Comparison of ENCODE assay signal across 1 cellular context in the genomic region with DNA sequence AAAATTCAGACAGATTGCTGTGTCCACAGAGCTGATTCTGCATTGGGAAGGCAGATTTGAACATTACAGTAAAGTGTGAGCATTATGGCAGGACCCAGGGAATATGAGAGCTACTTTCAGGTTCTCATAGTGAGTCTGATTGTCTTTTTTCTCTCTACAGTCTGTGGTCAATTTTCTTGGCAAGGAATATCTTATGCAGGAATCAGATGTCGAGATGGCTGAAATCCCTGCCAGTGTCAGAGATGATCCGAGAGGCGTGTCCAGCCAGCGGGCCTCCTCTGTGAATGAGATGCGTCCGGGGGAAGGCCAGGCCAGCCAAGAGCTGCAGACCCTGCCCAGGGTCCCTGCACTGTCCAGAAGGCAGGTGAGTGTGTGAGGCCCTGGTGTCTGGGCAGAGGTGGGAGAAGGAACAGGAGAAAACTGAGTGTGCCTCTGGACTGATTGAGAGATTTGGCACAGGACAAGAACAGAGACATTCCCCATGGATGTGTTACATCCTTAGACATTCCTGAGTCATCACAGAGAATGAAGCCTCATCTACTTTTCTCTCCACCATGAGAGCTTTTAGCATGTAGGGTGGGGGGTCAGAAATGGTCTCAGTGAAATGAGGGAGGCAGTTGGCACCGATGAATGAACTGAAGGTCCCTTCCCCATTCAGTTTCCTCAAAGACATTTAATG.
TF ChIP-seq lines count a peak whose summit lies in the region.

No MANE protein-coding gene starts in this region.

TF ChIP-seq in HepG2, 621 proteins besides CTCF, POLR2A, EP300 and RAD21:
- TF ChIP-seq PRDM15 (CRISPR knock-in tag; IDR thresholded peaks at IDR 0.05) = no peak
- TF ChIP-seq ZHX2 (IDR thresholded peaks at IDR 0.05; ENCODE audit: low read depth) = no peak
- TF ChIP-seq ZHX2 (CRISPR knock-in tag; IDR thresholded peaks at IDR 0.05; ENCODE audit: borderline replicate concordance) = no peak
- no peak for TF ChIP-seq NFE2L1 (CRISPR knock-in tag; IDR thresholded peaks at IDR 0.05; ENCODE audit: borderline replicate concordance)
- TF ChIP-seq, protein P1, sequence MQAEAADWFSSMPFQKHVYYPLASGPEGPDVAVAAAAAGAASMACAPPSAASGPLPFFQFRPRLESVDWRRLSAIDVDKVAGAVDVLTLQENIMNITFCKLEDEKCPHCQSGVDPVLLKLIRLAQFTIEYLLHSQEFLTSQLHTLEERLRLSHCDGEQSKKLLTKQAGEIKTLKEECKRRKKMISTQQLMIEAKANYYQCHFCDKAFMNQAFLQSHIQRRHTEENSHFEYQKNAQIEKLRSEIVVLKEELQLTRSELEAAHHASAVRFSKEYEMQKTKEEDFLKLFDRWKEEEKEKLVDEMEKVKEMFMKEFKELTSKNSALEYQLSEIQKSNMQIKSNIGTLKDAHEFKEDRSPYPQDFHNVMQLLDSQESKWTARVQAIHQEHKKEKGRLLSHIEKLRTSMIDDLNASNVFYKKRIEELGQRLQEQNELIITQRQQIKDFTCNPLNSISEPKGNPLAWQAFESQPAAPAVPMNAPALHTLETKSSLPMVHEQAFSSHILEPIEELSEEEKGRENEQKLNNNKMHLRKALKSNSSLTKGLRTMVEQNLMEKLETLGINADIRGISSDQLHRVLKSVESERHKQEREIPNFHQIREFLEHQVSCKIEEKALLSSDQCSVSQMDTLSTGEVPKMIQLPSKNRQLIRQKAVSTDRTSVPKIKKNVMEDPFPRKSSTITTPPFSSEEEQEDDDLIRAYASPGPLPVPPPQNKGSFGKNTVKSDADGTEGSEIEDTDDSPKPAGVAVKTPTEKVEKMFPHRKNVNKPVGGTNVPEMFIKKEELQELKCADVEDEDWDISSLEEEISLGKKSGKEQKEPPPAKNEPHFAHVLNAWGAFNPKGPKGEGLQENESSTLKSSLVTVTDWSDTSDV (CRISPR knock-in tag; IDR thresholded peaks at IDR 0.05) = no peak
- no peak for TF ChIP-seq ZNF790 (CRISPR knock-in tag; IDR thresholded peaks at IDR 0.05; ENCODE audit: borderline replicate concordance)
- TF ChIP-seq REL (CRISPR knock-in tag; conservative IDR thresholded peaks at IDR 0.05) = no peak
- TF ChIP-seq, protein P2, sequence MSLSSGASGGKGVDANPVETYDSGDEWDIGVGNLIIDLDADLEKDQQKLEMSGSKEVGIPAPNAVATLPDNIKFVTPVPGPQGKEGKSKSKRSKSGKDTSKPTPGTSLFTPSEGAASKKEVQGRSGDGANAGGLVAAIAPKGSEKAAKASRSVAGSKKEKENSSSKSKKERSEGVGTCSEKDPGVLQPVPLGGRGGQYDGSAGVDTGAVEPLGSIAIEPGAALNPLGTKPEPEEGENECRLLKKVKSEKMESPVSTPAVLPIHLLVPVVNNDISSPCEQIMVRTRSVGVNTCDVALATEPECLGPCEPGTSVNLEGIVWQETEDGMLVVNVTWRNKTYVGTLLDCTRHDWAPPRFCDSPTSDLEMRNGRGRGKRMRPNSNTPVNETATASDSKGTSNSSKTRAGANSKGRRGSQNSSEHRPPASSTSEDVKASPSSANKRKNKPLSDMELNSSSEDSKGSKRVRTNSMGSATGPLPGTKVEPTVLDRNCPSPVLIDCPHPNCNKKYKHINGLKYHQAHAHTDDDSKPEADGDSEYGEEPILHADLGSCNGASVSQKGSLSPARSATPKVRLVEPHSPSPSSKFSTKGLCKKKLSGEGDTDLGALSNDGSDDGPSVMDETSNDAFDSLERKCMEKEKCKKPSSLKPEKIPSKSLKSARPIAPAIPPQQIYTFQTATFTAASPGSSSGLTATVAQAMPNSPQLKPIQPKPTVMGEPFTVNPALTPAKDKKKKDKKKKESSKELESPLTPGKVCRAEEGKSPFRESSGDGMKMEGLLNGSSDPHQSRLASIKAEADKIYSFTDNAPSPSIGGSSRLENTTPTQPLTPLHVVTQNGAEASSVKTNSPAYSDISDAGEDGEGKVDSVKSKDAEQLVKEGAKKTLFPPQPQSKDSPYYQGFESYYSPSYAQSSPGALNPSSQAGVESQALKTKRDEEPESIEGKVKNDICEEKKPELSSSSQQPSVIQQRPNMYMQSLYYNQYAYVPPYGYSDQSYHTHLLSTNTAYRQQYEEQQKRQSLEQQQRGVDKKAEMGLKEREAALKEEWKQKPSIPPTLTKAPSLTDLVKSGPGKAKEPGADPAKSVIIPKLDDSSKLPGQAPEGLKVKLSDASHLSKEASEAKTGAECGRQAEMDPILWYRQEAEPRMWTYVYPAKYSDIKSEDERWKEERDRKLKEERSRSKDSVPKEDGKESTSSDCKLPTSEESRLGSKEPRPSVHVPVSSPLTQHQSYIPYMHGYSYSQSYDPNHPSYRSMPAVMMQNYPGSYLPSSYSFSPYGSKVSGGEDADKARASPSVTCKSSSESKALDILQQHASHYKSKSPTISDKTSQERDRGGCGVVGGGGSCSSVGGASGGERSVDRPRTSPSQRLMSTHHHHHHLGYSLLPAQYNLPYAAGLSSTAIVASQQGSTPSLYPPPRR (CRISPR knock-in tag; IDR thresholded peaks at IDR 0.05; ENCODE audit: borderline replicate concordance) = no peak
- TF ChIP-seq RBAK (CRISPR knock-in tag; IDR thresholded peaks at IDR 0.05) = no peak
- TF ChIP-seq PPARG (CRISPR knock-in tag; conservative IDR thresholded peaks at IDR 0.05) = no peak
- TF ChIP-seq ZNF629 (CRISPR knock-in tag; conservative IDR thresholded peaks at IDR 0.05) = no peak
